ENCODE assay signal across 11 cellular contexts in the genomic region with DNA sequence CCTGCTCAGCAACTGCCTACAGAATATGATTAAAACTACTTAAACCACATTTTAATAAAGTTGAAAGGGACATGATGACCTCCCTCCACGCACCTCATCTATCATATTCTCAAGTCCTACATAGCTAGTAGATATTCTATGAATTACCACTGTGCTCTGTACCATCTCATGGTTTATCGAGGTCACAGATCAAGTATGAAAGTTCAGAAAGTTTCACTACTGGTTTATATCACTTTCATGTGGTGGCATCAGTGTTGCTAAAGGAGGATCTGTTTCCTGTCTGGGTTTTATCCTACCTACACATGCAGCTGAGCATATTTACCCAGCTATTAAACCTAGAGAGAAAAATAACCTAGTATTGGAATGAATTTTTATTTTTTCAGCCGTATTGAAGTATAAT.
DNase-seq lines count a peak whose midpoint lies in the region; ATAC-seq lines count a peak whose summit lies in the region.
"Had no signal": no experiment of that assay in that cellular context is flagged by ENCODE, and none has a peak within 500 bp of the region (broad histone marks: within the 10 kb centered on the region; RNA-seq: fewer than 3 reads in every experiment).

No MANE protein-coding gene starts in this region.

- H3K9me3 Mint-ChIP-seq in activated CD4-positive, alpha-beta memory T cell treated with anti-CD3 and anti-CD28 coated beads, Interleukin-2, amount 10 ng/mL, durations not matched to agents 7 days and 5 days: peaks cover 3% of the 10 kb centered on the region

- H3K4me3 Mint-ChIP-seq in T-helper 17 cell: no peak overlapping the region
- no peak overlapping the region for H3K4me3 Mint-ChIP-seq in activated CD4-positive, alpha-beta memory T cell treated with anti-CD3 and anti-CD28 coated beads, Interleukin-2, amount 10 ng/mL, durations not matched to agents 7 days and 5 days

- no peak for DNase-seq in T-helper 17 cell
- DNase-seq in AG08396 (ENCODE audit: low spot score): no peak
- no peak for DNase-seq in activated effector memory CD4-positive, alpha-beta T cell treated with Interleukin-2 at 50 U/mL for 16 hours
- DNase-seq in stimulated activated CD4-positive, alpha-beta T cell treated with anti-CD3 and anti-CD28 coated beads, Interleukin-4, amount 100 ng/mL, for 24 hours: no peak
- DNase-seq in activated CD4-positive, alpha-beta memory T cell treated with anti-CD3 and anti-CD28 coated beads, Interleukin-2, amount 10 ng/mL, durations not matched to agents 7 days and 5 days: no peak
- DNase-seq: effector CD8-positive, alpha-beta T cell; mesendoderm; Right ventricle myocardium superior had no signal

- H3K4me1 Mint-ChIP-seq in T-helper 17 cell: no peaks in the 10 kb centered on the region
- peaks cover 2% of the 10 kb centered on the region for H3K4me1 Mint-ChIP-seq in activated CD4-positive, alpha-beta memory T cell treated with anti-CD3 and anti-CD28 coated beads, Interleukin-2, amount 10 ng/mL, durations not matched to agents 7 days and 5 days

- ATAC-seq in GM18861 (IDR thresholded peaks at IDR 0.05; ENCODE audit: unreplicated experiment) (peak; percentile 99), GM21381 (IDR thresholded peaks at IDR 0.05; ENCODE audit: unreplicated experiment) (peak; percentile 89), HG03097 (IDR thresholded peaks at IDR 0.05; ENCODE audit: low FRiP score, unreplicated experiment) (peak; percentile 96), T-helper 17 cell (peak; percentile 36)

- POLR2A ChIA-PET in activated CD4-positive, alpha-beta memory T cell treated with anti-CD3 and anti-CD28 coated beads, Interleukin-2, amount 10 ng/mL, durations not matched to agents 7 days and 5 days (lab: Charles Lee): no interaction called here

- H3K9me3 ChIP-seq in T-helper 17 cell (ENCODE audit: control insufficient read depth, low read length, poor library complexity, severe bottlenecking): no peaks in the 10 kb centered on the region

- H3K27ac Mint-ChIP-seq in T-helper 17 cell: no peak overlapping the region
- no peak overlapping the region for H3K27ac Mint-ChIP-seq in activated CD4-positive, alpha-beta memory T cell treated with anti-CD3 and anti-CD28 coated beads, Interleukin-2, amount 10 ng/mL, durations not matched to agents 7 days and 5 days

- CTCF ChIA-PET in activated CD4-positive, alpha-beta memory T cell treated with anti-CD3 and anti-CD28 coated beads, Interleukin-2, amount 10 ng/mL, durations not matched to agents 7 days and 5 days (lab: Charles Lee): no interaction called here

- no peaks in the 10 kb centered on the region for H3K36me3 Mint-ChIP-seq in T-helper 17 cell (ENCODE audit: low read depth)
- H3K36me3 Mint-ChIP-seq in activated CD4-positive, alpha-beta memory T cell treated with anti-CD3 and anti-CD28 coated beads, Interleukin-2, amount 10 ng/mL, durations not matched to agents 7 days and 5 days (ENCODE audit: low read depth): no peaks in the 10 kb centered on the region

- no peaks in the 10 kb centered on the region for H3K27me3 Mint-ChIP-seq in T-helper 17 cell
- H3K27me3 Mint-ChIP-seq in activated CD4-positive, alpha-beta memory T cell treated with anti-CD3 and anti-CD28 coated beads, Interleukin-2, amount 10 ng/mL, durations not matched to agents 7 days and 5 days: no peaks in the 10 kb centered on the region

Comparison
In these comparisons a context has a peak if more than half of its experiments do, and no peak if none do; other contexts are left out.
1. ATAC-seq: peak in every context shown above with its lines; median percentile 99 in GM18861; 96 in HG03097; 89 in GM21381; 36 in T-helper 17 cell.